ENCODE assay signal across 8 cellular contexts in genomic region chr1:169107673-169108160, GRCh38. TPM values are rescaled to one million over a fixed set of nuclear protein-coding genes. Genes with fewer than 3 reads are reported as not detected.
A peak's percentile ranks its signal among the peaks of the same experiment; 100 is the strongest.
DNase-seq lines count a peak whose midpoint lies in the region; ATAC-seq and TF ChIP-seq lines count a peak whose summit lies in the region.

No MANE protein-coding gene starts in this region.

- H3K4me1 Mint-ChIP-seq in CD4-positive, CD25-positive, alpha-beta regulatory T cell = peaks cover 26 to 46% (median 31%) of the 10 kb centered on the region in 4 donors
- peaks cover 28% of the 10 kb centered on the region for H3K4me1 Mint-ChIP-seq in memory B cell

- peak overlapping the region; percentile 87 to 93 (median 92) for H3K4me3 Mint-ChIP-seq in CD4-positive, CD25-positive, alpha-beta regulatory T cell
- H3K4me3 Mint-ChIP-seq in memory B cell = peak overlapping the region; percentile 89

- peak in 1 of 3 donors; percentile 37 for DNase-seq in CD4-positive, CD25-positive, alpha-beta regulatory T cell
- peak; percentile 70 for DNase-seq in M059J (ENCODE audit: low read depth)
- peak; percentile 57 for DNase-seq in cardiac fibroblast (ENCODE audit: low read depth in 2 of 2)
- DNase-seq in memory B cell (ENCODE audit: low spot score in 2 of 2) = no peak
- DNase-seq in tibial artery = no peak
- DNase-seq in NCI-H1694 treated with DMSO at 0.1 percent for 48 hours (lab: John Stamatoyannopoulos, UW) = no peak
- DNase-seq in stimulated activated naive CD4-positive, alpha-beta T cell treated with Interleukin-2 at 50 U/mL for 16 hours (lab: John Stamatoyannopoulos, UW) = no peak

- intact Hi-C loops in tibial artery (cut with DNase I; ENCODE audit: low total_unique reads) = no loop called here

- H3K4me3 ChIP-seq in CD4-positive, CD25-positive, alpha-beta regulatory T cell (ENCODE audit: low read depth, low read length) = peak overlapping the region; percentile 90
- H3K4me3 ChIP-seq in cardiac fibroblast (replicated peaks in 1 of 2; ENCODE audit: low read depth in 2 of 2, low read length in 2 of 2) (peak overlapping the region; percentile 69 to 81), tibial artery (peak overlapping the region; percentile 66 to 81)

- peaks cover 5% of the 10 kb centered on the region for H3K27me3 ChIP-seq in CD4-positive, CD25-positive, alpha-beta regulatory T cell (ENCODE audit: control insufficient read depth, insufficient read depth, low read length)
- no peaks in the 10 kb centered on the region for H3K27me3 ChIP-seq in tibial artery

- no peak for ATAC-seq in CD4-positive, CD25-positive, alpha-beta regulatory T cell (ENCODE audit: low read depth in 2 of 2)
- ATAC-seq in memory B cell (ENCODE audit: low read depth) (no peak), GM21786 (IDR thresholded peaks at IDR 0.05; ENCODE audit: unreplicated experiment) (no peak)

- no peaks in the 10 kb centered on the region for H3K9me3 ChIP-seq in CD4-positive, CD25-positive, alpha-beta regulatory T cell (ENCODE audit: control insufficient read depth in 2 of 2, low read length in 2 of 2)
- no peaks in the 10 kb centered on the region for H3K9me3 ChIP-seq in tibial artery

- peaks cover 37% of the 10 kb centered on the region for H3K4me1 ChIP-seq in CD4-positive, CD25-positive, alpha-beta regulatory T cell (ENCODE audit: control insufficient read depth, insufficient read depth, low read length, poor library complexity, severe bottlenecking)
- H3K4me1 ChIP-seq in tibial artery = peaks cover 0 to 41% (median 21%) of the 10 kb centered on the region in 4 donors

- H3K36me3 ChIP-seq in CD4-positive, CD25-positive, alpha-beta regulatory T cell (ENCODE audit: control insufficient read depth, insufficient read depth, low read length) = peaks cover 9% of the 10 kb centered on the region
- H3K36me3 ChIP-seq in tibial artery = peaks cover 0 to 10% (median 0%) of the 10 kb centered on the region in 3 donors

- no peaks in the 10 kb centered on the region for H3K27me3 Mint-ChIP-seq in CD4-positive, CD25-positive, alpha-beta regulatory T cell
- peaks cover 22% of the 10 kb centered on the region for H3K27me3 Mint-ChIP-seq in memory B cell

- TF ChIP-seq CTCF in cardiac fibroblast (IDR thresholded peaks at IDR 0.05; ENCODE audit: low read depth, low read length) (no peak), tibial artery (IDR thresholded peaks at IDR 0.05) (no peak)

- H3K9me3 Mint-ChIP-seq in CD4-positive, CD25-positive, alpha-beta regulatory T cell = no peaks in the 10 kb centered on the region
- no peaks in the 10 kb centered on the region for H3K9me3 Mint-ChIP-seq in memory B cell

- peak overlapping the region; percentile 74 for H3K27ac ChIP-seq in CD4-positive, CD25-positive, alpha-beta regulatory T cell (ENCODE audit: insufficient read depth, low read length, poor library complexity, severe bottlenecking)
- H3K27ac ChIP-seq in tibial artery = peak overlapping the region in 1 of 2 donors; percentile 74

- H3K36me3 Mint-ChIP-seq in CD4-positive, CD25-positive, alpha-beta regulatory T cell = peaks cover 8% of the 10 kb centered on the region
- H3K36me3 Mint-ChIP-seq in memory B cell = no peaks in the 10 kb centered on the region

- peak overlapping the region; percentile 27 to 88 (median 68) for H3K27ac Mint-ChIP-seq in CD4-positive, CD25-positive, alpha-beta regulatory T cell
- H3K27ac Mint-ChIP-seq in memory B cell = peak overlapping the region; percentile 81

RNA-seq across cellular contexts. Expression of gene ATP1B1, which starts 1.2 kb away (rescaled TPM):
- total RNA-seq in CD4-positive, CD25-positive, alpha-beta regulatory T cell = 25.0 TPM
- polyA plus RNA-seq in CD4-positive, CD25-positive, alpha-beta regulatory T cell = 10 to 100 TPM in 1 of 4 donors, 1 to 10 TPM in 3; 3.1 to 10.0 (median 6.0) TPM
- 68.2 and 71.0 TPM in 2 replicates for total RNA-seq in M059J (2014; rRNA removed; shearing (Covaris generic))

Comparison
In these comparisons a context has a peak if more than half of its experiments do, and no peak if none do; other contexts are left out.
1. DNase-seq: peak in M059J (single experiment) and cardiac fibroblast (2 of 2); none in memory B cell (0 of 2), tibial artery (0 of 2), NCI-H1694 treated with DMSO at 0.1 percent for 48 hours (single experiment) and stimulated activated naive CD4-positive, alpha-beta T cell treated with Interleukin-2 at 50 U/mL for 16 hours (single experiment).
2. Peak in every context shown above with its lines, with median percentiles within 50 percentile points of each other: H3K4me3 ChIP-seq.